In genomic region chr4:113637823-113638691, GRCh38 we compare ENCODE assay signal across 12 cellular contexts.
DNase-seq lines count a peak whose midpoint lies in the region; ATAC-seq and TF ChIP-seq lines count a peak whose summit lies in the region.
"Had no signal": no experiment of that assay in that cellular context is flagged by ENCODE, and none has a peak within 500 bp of the region (broad histone marks: within the 10 kb centered on the region; RNA-seq: fewer than 3 reads in every experiment).

No MANE protein-coding gene starts in this region.

- H3K36me3 Mint-ChIP-seq in activated T-cell treated with anti-CD3 and anti-CD28 coated beads, Interleukin-2, amount 50 U/mL, for 24 hours (ENCODE audit: low read depth), result peaks cover 49% of the 10 kb centered on the region
- H3K36me3 Mint-ChIP-seq in stimulated activated memory B cell treated with anti-CD40 and anti-IgM and Interleukin-4, amounts not matched to agents 10 μg/mL and 1 μg/mL and 100 μg/mL, for 72 hours, result peaks cover 11% of the 10 kb centered on the region
- peaks cover 5% of the 10 kb centered on the region for H3K36me3 Mint-ChIP-seq in endodermal cell (ENCODE audit: low read depth)

- no peaks in the 10 kb centered on the region for H3K36me3 ChIP-seq in endodermal cell (ENCODE audit: control insufficient read depth, insufficient read depth, low read length)
- H3K36me3 ChIP-seq: BE2C, Peyer's patch, vagina had no signal

- no peak overlapping the region for H3K4me3 Mint-ChIP-seq in activated T-cell treated with anti-CD3 and anti-CD28 coated beads, Interleukin-2, amount 50 U/mL, for 24 hours
- peak overlapping the region; percentile 0 for H3K4me3 Mint-ChIP-seq in stimulated activated memory B cell treated with anti-CD40 and anti-IgM and Interleukin-4, amounts not matched to agents 10 μg/mL and 1 μg/mL and 100 μg/mL, for 72 hours
- H3K4me3 Mint-ChIP-seq in endodermal cell, result no peak overlapping the region

- H3K9me3 Mint-ChIP-seq in activated T-cell treated with anti-CD3 and anti-CD28 coated beads, Interleukin-2, amount 50 U/mL, for 24 hours, result no peaks in the 10 kb centered on the region
- peaks cover 7% of the 10 kb centered on the region for H3K9me3 Mint-ChIP-seq in stimulated activated memory B cell treated with anti-CD40 and anti-IgM and Interleukin-4, amounts not matched to agents 10 μg/mL and 1 μg/mL and 100 μg/mL, for 72 hours
- H3K9me3 Mint-ChIP-seq in endodermal cell, result no peaks in the 10 kb centered on the region

- ATAC-seq in stimulated activated memory B cell treated with anti-CD40 and anti-IgM and Interleukin-4, amounts not matched to agents 10 μg/mL and 1 μg/mL and 100 μg/mL, for 72 hours, result peak; percentile 49

- H3K9me3 ChIP-seq in endodermal cell (ENCODE audit: control insufficient read depth, low read length), result no peaks in the 10 kb centered on the region
- H3K9me3 ChIP-seq: BE2C, Peyer's patch, vagina had no signal

- H3K27ac Mint-ChIP-seq in activated T-cell treated with anti-CD3 and anti-CD28 coated beads, Interleukin-2, amount 50 U/mL, for 24 hours, result peak overlapping the region; percentile 30
- peak overlapping the region; percentile 9 for H3K27ac Mint-ChIP-seq in stimulated activated memory B cell treated with anti-CD40 and anti-IgM and Interleukin-4, amounts not matched to agents 10 μg/mL and 1 μg/mL and 100 μg/mL, for 72 hours
- H3K27ac Mint-ChIP-seq in endodermal cell, result no peak overlapping the region

- no peaks in the 10 kb centered on the region for H3K27me3 ChIP-seq in endodermal cell (ENCODE audit: control insufficient read depth, insufficient read depth, low read length, poor library complexity, severe bottlenecking)
- H3K27me3 ChIP-seq: BE2C, Peyer's patch, vagina had no signal

- peaks cover 66% of the 10 kb centered on the region for H3K4me1 Mint-ChIP-seq in activated T-cell treated with anti-CD3 and anti-CD28 coated beads, Interleukin-2, amount 50 U/mL, for 24 hours (ENCODE audit: low read depth)
- peaks cover 50% of the 10 kb centered on the region for H3K4me1 Mint-ChIP-seq in stimulated activated memory B cell treated with anti-CD40 and anti-IgM and Interleukin-4, amounts not matched to agents 10 μg/mL and 1 μg/mL and 100 μg/mL, for 72 hours
- H3K4me1 Mint-ChIP-seq in endodermal cell, result peaks cover 33% of the 10 kb centered on the region

- peaks cover 5% of the 10 kb centered on the region for H3K4me1 ChIP-seq in endodermal cell (ENCODE audit: control insufficient read depth, insufficient read depth, low read length)

- H3K4me3 ChIP-seq in endodermal cell (ENCODE audit: low read length), result no peak overlapping the region
- H3K4me3 ChIP-seq: Peyer's patch, vagina had no signal

- DNase-seq in activated T-cell treated with anti-CD3 and anti-CD28 coated beads, Interleukin-2, amount 50 U/mL, for 24 hours, result no peak
- DNase-seq in activated T-cell treated with anti-CD3 and anti-CD28 coated beads for 4 hours (no peak), NAMALWA (ENCODE audit: low spot score) (peak; percentile 58), cerebellar cortex (ENCODE audit: low spot score) (peak; percentile 54), endodermal cell (no peak), OCI-M2 (lab: John Stamatoyannopoulos, UW; ENCODE audit: unreplicated experiment) (no peak), HK-2 (ENCODE audit: unreplicated experiment) (no peak)
- DNase-seq: BE2C, NCI-H1930, Peyer's patch had no signal

- H3K9ac ChIP-seq in endodermal cell (ENCODE audit: extremely low read depth, low read length, poor library complexity, severe bottlenecking), result no peak overlapping the region

- no peaks in the 10 kb centered on the region for H3K27me3 Mint-ChIP-seq in activated T-cell treated with anti-CD3 and anti-CD28 coated beads, Interleukin-2, amount 50 U/mL, for 24 hours
- H3K27me3 Mint-ChIP-seq in stimulated activated memory B cell treated with anti-CD40 and anti-IgM and Interleukin-4, amounts not matched to agents 10 μg/mL and 1 μg/mL and 100 μg/mL, for 72 hours, result no peaks in the 10 kb centered on the region
- H3K27me3 Mint-ChIP-seq in endodermal cell (ENCODE audit: insufficient read depth), result no peaks in the 10 kb centered on the region

- H3K27ac ChIP-seq in endodermal cell (ENCODE audit: low read depth, low read length), result no peak overlapping the region
- H3K27ac ChIP-seq: vagina had no signal

- whole genome bisulfite sequencing in endodermal cell (ENCODE audit: insufficient coverage in 1 of 2, insufficient read length in 1 of 2), 2 experiments, result 85 to 98% methylated on average over 4 to 5 of the region's 5 CpGs

- TF ChIP-seq CTCF in endodermal cell (conservative IDR thresholded peaks at IDR 0.05), result no peak

Comparison
In these comparisons a context has a peak if more than half of its experiments do, and no peak if none do; other contexts are left out.
1. DNase-seq: peak in NAMALWA (single experiment) and cerebellar cortex (single experiment); none in activated T-cell treated with anti-CD3 and anti-CD28 coated beads, Interleukin-2, amount 50 U/mL, for 24 hours (single experiment), activated T-cell treated with anti-CD3 and anti-CD28 coated beads for 4 hours (single experiment), endodermal cell (single experiment), OCI-M2 (single experiment) and HK-2 (single experiment).